In genomic region chr6:169918954-169919549, GRCh38 we compare ENCODE assay signal across 26 cellular contexts.
DNase-seq lines count a peak whose midpoint lies in the region; ATAC-seq, FAIRE-seq and TF ChIP-seq lines count a peak whose summit lies in the region.
"Had no signal": no experiment of that assay in that cellular context is flagged by ENCODE, and none has a peak within 500 bp of the region (broad histone marks: within the 10 kb centered on the region; RNA-seq: fewer than 3 reads in every experiment).

No MANE protein-coding gene starts in this region.

- H2BK5ac ChIP-seq in mesenchymal stem cell (ENCODE audit: low read depth, low read length, poor library complexity, severe bottlenecking), result no peak overlapping the region
- no peak overlapping the region for H2BK5ac ChIP-seq in trophoblast cell (ENCODE audit: low read depth, low read length, poor library complexity)

- TF ChIP-seq POLR2A in GM12878 (IDR thresholded peaks at IDR 0.05; ENCODE audit: low read depth, low read length), result no peak

- no peak overlapping the region for H2AK5ac ChIP-seq in mesenchymal stem cell (ENCODE audit: low read length, severe bottlenecking)
- no peak overlapping the region for H2AK5ac ChIP-seq in trophoblast cell (ENCODE audit: low read length)

- H3K9me3 ChIP-seq in HEK293 (ENCODE audit: control insufficient read depth, insufficient read depth, low read depth, low read length) (no peaks in the 10 kb centered on the region), GM12878 (replicated peaks; ENCODE audit: control insufficient read depth, insufficient read depth, low read length) (peaks cover 2% of the 10 kb centered on the region; the same call in 1 of the 3 replicates), mesenchymal stem cell (ENCODE audit: control insufficient read depth, low read length) (no peaks in the 10 kb centered on the region), trophoblast cell (ENCODE audit: insufficient read depth, low read depth, low read length) (peaks cover 18% of the 10 kb centered on the region)
- H3K9me3 ChIP-seq: BE2C had no signal

- no peaks in the 10 kb centered on the region for H3K79me1 ChIP-seq in mesenchymal stem cell (replicated peaks; ENCODE audit: low read length, poor library complexity, severe bottlenecking)
- H3K79me1 ChIP-seq in trophoblast cell (ENCODE audit: low read length), result no peaks in the 10 kb centered on the region

- H3K4me3 Mint-ChIP-seq in activated CD4-positive, alpha-beta T cell treated with anti-CD3 and anti-CD28 coated beads, Interleukin-2, amount 10 ng/mL, durations not matched to agents 24 days and 14 days, result no peak overlapping the region
- H3K4me3 Mint-ChIP-seq: CD4-positive, CD25-positive, alpha-beta regulatory T cell; CD8-positive, alpha-beta memory T cell; HFFc6; IgD-negative memory B cell had no signal

- H3K4me1 Mint-ChIP-seq in activated CD4-positive, alpha-beta T cell treated with anti-CD3 and anti-CD28 coated beads, Interleukin-2, amount 10 ng/mL, durations not matched to agents 24 days and 14 days, result no peaks in the 10 kb centered on the region
- H3K4me1 Mint-ChIP-seq: CD4-positive, CD25-positive, alpha-beta regulatory T cell had no signal

- H3K14ac ChIP-seq in mesenchymal stem cell (ENCODE audit: low read length in 2 of 2), result no peak overlapping the region
- no peak overlapping the region for H3K14ac ChIP-seq in trophoblast cell (ENCODE audit: low read length)

- POLR2A ChIA-PET in HEK293 (lab: Yijun Ruan, JAX), result no interaction called here
- POLR2A ChIA-PET in GM12878 (lab: Charles Lee), result no interaction called here

- H3K27ac ChIP-seq in HEK293 (ENCODE audit: extremely low read depth, low read depth, low read length) (no peak overlapping the region), GM12878 (ENCODE audit: control insufficient read depth, insufficient read depth) (no peak overlapping the region), mesenchymal stem cell (ENCODE audit: low read length, poor library complexity, severe bottlenecking) (no peak overlapping the region), trophoblast cell (ENCODE audit: low read depth, low read length) (no peak overlapping the region)

- SMC1A ChIA-PET in GM12878 (lab: Charles Lee; ENCODE audit: uncharacterized antibody, unreplicated experiment), result no interaction called here

- CTCF ChIA-PET in HEK293 (lab: Yijun Ruan, JAX), result no interaction called here
- CTCF ChIA-PET in GM12878 (lab: Yijun Ruan, JAX), result no interaction called here

- WGBS in GM12878 (ENCODE audit: insufficient coverage, insufficient replicate concordance, low lambda C conversion rate, missing lambda C conversion rate), result 84% methylated on average over 26 of the region's 26 CpGs
- WGBS in mesenchymal stem cell, result 89% methylated on average over 26 of the region's 26 CpGs
- no CpG with 5 or more reads among the region's 26 CpGs for WGBS in trophoblast cell (ENCODE audit: extremely low coverage, insufficient coverage, insufficient read length)

- H2BK15ac ChIP-seq in mesenchymal stem cell (ENCODE audit: low read depth, poor library complexity, severe bottlenecking), result no peak overlapping the region

- no peak for TF ChIP-seq RAD21 in GM12878 (IDR thresholded peaks at IDR 0.05; ENCODE audit: insufficient read depth, low read depth, low read length)

- H3K4me1 ChIP-seq in HEK293 (ENCODE audit: control insufficient read depth, insufficient read depth, low read length) (no peaks in the 10 kb centered on the region), GM12878 (ENCODE audit: control insufficient read depth, insufficient read depth, low read length) (no peaks in the 10 kb centered on the region), mesenchymal stem cell (ENCODE audit: control insufficient read depth, insufficient read depth, low read depth, low read length) (no peaks in the 10 kb centered on the region), trophoblast cell (ENCODE audit: control insufficient read depth in 1 of 2, insufficient read depth in 2 of 2, low read length in 2 of 2) (no peaks in the 10 kb centered on the region)
- H3K4me1 ChIP-seq: BE2C had no signal

- H3K27me3 ChIP-seq in GM12878 (replicated peaks in 1 of 2; ENCODE audit: control insufficient read depth in 2 of 2, insufficient read depth in 2 of 2, low read length in 1 of 2) (no peaks in the 10 kb centered on the region), mesenchymal stem cell (ENCODE audit: control insufficient read depth in 1 of 2, insufficient read depth in 1 of 2, low read length in 2 of 2) (peaks cover 0 to 3% of the 10 kb centered on the region in 2 experiments), trophoblast cell (ENCODE audit: insufficient read depth, low read length) (no peaks in the 10 kb centered on the region)
- H3K27me3 ChIP-seq: BE2C had no signal

- ATAC-seq in GM12878 (no peak), HG03025 (IDR thresholded peaks at IDR 0.05; ENCODE audit: low FRiP score, unreplicated experiment) (no peak), GM18520 (IDR thresholded peaks at IDR 0.05; ENCODE audit: unreplicated experiment) (no peak)

- H3K9ac ChIP-seq in GM12878 (ENCODE audit: control insufficient read depth, insufficient read depth, low read length) (no peak overlapping the region), mesenchymal stem cell (ENCODE audit: low read length) (no peak overlapping the region), trophoblast cell (ENCODE audit: low read length) (no peak overlapping the region)

- RAD21 ChIA-PET in GM12878 (lab: Charles Lee; ENCODE audit: unreplicated experiment), result no interaction called here

- in situ Hi-C loops in GM12878 (cut with MboI), result no loop called here

- H3K9me3 Mint-ChIP-seq in activated CD4-positive, alpha-beta T cell treated with anti-CD3 and anti-CD28 coated beads, Interleukin-2, amount 10 ng/mL, durations not matched to agents 24 days and 14 days, result peaks cover 8% of the 10 kb centered on the region
- H3K9me3 Mint-ChIP-seq: CD8-positive, alpha-beta memory T cell had no signal

- H2AFZ ChIP-seq in GM12878 (ENCODE audit: control insufficient read depth, low read depth, low read length) (no peak overlapping the region), mesenchymal stem cell (ENCODE audit: low read depth, low read length) (no peak overlapping the region), trophoblast cell (ENCODE audit: insufficient read depth, low read length, poor library complexity) (no peak overlapping the region)

- no peak overlapping the region for H3K4me2 ChIP-seq in GM12878 (ENCODE audit: control insufficient read depth, insufficient read depth)
- H3K4me2 ChIP-seq in mesenchymal stem cell (ENCODE audit: low read length, poor library complexity, severe bottlenecking), result no peak overlapping the region
- no peak overlapping the region for H3K4me2 ChIP-seq in trophoblast cell (ENCODE audit: low read length)

- peak overlapping the region; percentile 66 for H4K91ac ChIP-seq in mesenchymal stem cell (ENCODE audit: low read length)
- no peak overlapping the region for H4K91ac ChIP-seq in trophoblast cell (ENCODE audit: low read depth, low read length)

- no peaks in the 10 kb centered on the region for H3K36me3 ChIP-seq in HEK293 (ENCODE audit: control insufficient read depth in 2 of 2, insufficient read depth in 1 of 2, low read length in 2 of 2)
- H3K36me3 ChIP-seq in GM12878 (ENCODE audit: control insufficient read depth in 2 of 2, insufficient read depth in 2 of 2, low read length in 1 of 2), result no peaks in the 10 kb centered on the region
- no peaks in the 10 kb centered on the region for H3K36me3 ChIP-seq in mesenchymal stem cell (ENCODE audit: control insufficient read depth in 1 of 2, insufficient read depth in 2 of 2, low read depth in 1 of 2, low read length in 2 of 2)
- H3K36me3 ChIP-seq in trophoblast cell (ENCODE audit: control insufficient read depth in 1 of 2, insufficient read depth in 2 of 2, low read length in 2 of 2), result no peaks in the 10 kb centered on the region
- H3K36me3 ChIP-seq: BE2C had no signal

- H4K12ac ChIP-seq in trophoblast cell (ENCODE audit: low read depth, low read length), result no peak overlapping the region

- no peaks in the 10 kb centered on the region for H4K20me1 ChIP-seq in GM12878 (ENCODE audit: control insufficient read depth, insufficient read depth)

- H2BK120ac ChIP-seq in mesenchymal stem cell (ENCODE audit: low read depth, low read length), result no peak overlapping the region
- no peak overlapping the region for H2BK120ac ChIP-seq in trophoblast cell (ENCODE audit: insufficient read depth, low read length, poor library complexity)

- no peak overlapping the region for H4K8ac ChIP-seq in mesenchymal stem cell (ENCODE audit: low read length)
- H4K8ac ChIP-seq in trophoblast cell (ENCODE audit: low read depth, low read length), result no peak overlapping the region

- no peak overlapping the region for H3K27ac Mint-ChIP-seq in activated CD4-positive, alpha-beta T cell treated with anti-CD3 and anti-CD28 coated beads, Interleukin-2, amount 10 ng/mL, durations not matched to agents 24 days and 14 days
- H3K27ac Mint-ChIP-seq: CD4-positive, CD25-positive, alpha-beta regulatory T cell; HFFc6 had no signal

- no peak overlapping the region for H3K4me3 ChIP-seq in HEK293 (ENCODE audit: low read depth, low read length)
- no peak overlapping the region for H3K4me3 ChIP-seq in GM12878
- H3K4me3 ChIP-seq in mesenchymal stem cell (ENCODE audit: insufficient read depth in 1 of 2, low read depth in 1 of 2, low read length in 2 of 2), result no peak overlapping the region
- H3K4me3 ChIP-seq in trophoblast cell (ENCODE audit: low read depth, low read length), result peak overlapping the region; percentile 65

- TF ChIP-seq CTCF in HEK293 (tag by site-specific recombination; IDR thresholded peaks at IDR 0.05) (no peak), GM12878 (IDR thresholded peaks at IDR 0.05 in 2 of 3, conservative IDR thresholded peaks at IDR 0.05 in 1 of 3; ENCODE audit: control insufficient read depth in 2 of 3, extremely low read depth in 1 of 3, insufficient read depth in 1 of 3, low read depth in 3 of 3, low read length in 3 of 3) (no peak)

- intact Hi-C loops in GM12878 (cut with micrococcal nuclease; ENCODE audit: unreplicated experiment), result no loop called here
- intact Hi-C loops in activated CD4-positive, alpha-beta T cell treated with anti-CD3 and anti-CD28 coated beads, Interleukin-2, amount 10 ng/mL, durations not matched to agents 24 days and 14 days (cut with micrococcal nuclease), result no loop called here

- H3K23ac ChIP-seq in mesenchymal stem cell (ENCODE audit: low read length in 2 of 2) (no peak overlapping the region), trophoblast cell (ENCODE audit: low read length) (peak overlapping the region; percentile 7)

- H3K4ac ChIP-seq in mesenchymal stem cell (ENCODE audit: low read depth in 1 of 2, low read length in 2 of 2), result no peak overlapping the region
- no peak overlapping the region for H3K4ac ChIP-seq in trophoblast cell (ENCODE audit: low read depth, low read length)

- DNase-seq in GM12878 (ENCODE audit: low read depth, low spot score) (no peak), mesenchymal stem cell (no peak), trophoblast cell (no peak)
- no peak for DNase-seq in activated CD8-positive, alpha-beta memory T cell treated with anti-CD3 and anti-CD28 coated beads, Interleukin-2, amount 50 U/mL, for 48 hours
- DNase-seq in activated CD4-positive, alpha-beta T cell treated with anti-CD3 and anti-CD28 coated beads, Interleukin-2, amount 10 ng/mL, durations not matched to agents 24 days and 14 days, result no peak
- DNase-seq: ACHN; C1 segment of cervical spinal cord; CD4-positive, CD25-positive, alpha-beta regulatory T cell; CD8-positive, alpha-beta memory T cell; COR-L47; DMS 273 treated with DMSO at 0.1 percent for 48 hours; DMS53; DND-41; EL; HCEC 1CT; HFFc6; KBM-7 had no signal

- no TSS peak for BruUV-seq in GM12878 (replicated peaks; lab: Mats Ljungman, UMichigan)

- H2BK12ac ChIP-seq in mesenchymal stem cell (ENCODE audit: low read length in 2 of 2), result no peak overlapping the region
- no peak overlapping the region for H2BK12ac ChIP-seq in trophoblast cell (ENCODE audit: low read length)

- no peak for FAIRE-seq in GM12878 (lab: Jason Lieb, UNC)
- FAIRE-seq: A204.1, GM12892, GM18507, HTR-8/SVneo had no signal

- H3K36me3 Mint-ChIP-seq in activated CD4-positive, alpha-beta T cell treated with anti-CD3 and anti-CD28 coated beads, Interleukin-2, amount 10 ng/mL, durations not matched to agents 24 days and 14 days (ENCODE audit: low read depth), result no peaks in the 10 kb centered on the region
- H3K36me3 Mint-ChIP-seq: CD4-positive, CD25-positive, alpha-beta regulatory T cell; CD8-positive, alpha-beta memory T cell; IgD-negative memory B cell had no signal

- H3K79me2 ChIP-seq in GM12878 (ENCODE audit: control insufficient read depth, insufficient read depth, low read length) (no peaks in the 10 kb centered on the region), trophoblast cell (ENCODE audit: control insufficient read depth, insufficient read depth, low read length, poor library complexity) (no peaks in the 10 kb centered on the region)

- no peak for TF ChIP-seq EP300 in GM12878 (IDR thresholded peaks at IDR 0.05; ENCODE audit: borderline replicate concordance in 1 of 2, control insufficient read depth in 1 of 2, low read depth in 2 of 2, low read length in 2 of 2)

- H3K18ac ChIP-seq in mesenchymal stem cell (ENCODE audit: low read depth in 1 of 2, low read length in 2 of 2) (no peak overlapping the region), trophoblast cell (ENCODE audit: low read length) (no peak overlapping the region)

- H3K27me3 Mint-ChIP-seq in activated CD4-positive, alpha-beta T cell treated with anti-CD3 and anti-CD28 coated beads, Interleukin-2, amount 10 ng/mL, durations not matched to agents 24 days and 14 days, result no peaks in the 10 kb centered on the region
- H3K27me3 Mint-ChIP-seq: CD4-positive, CD25-positive, alpha-beta regulatory T cell had no signal
